In genomic region chr5:217475-217859, GRCh38 we compare ENCODE assay signal across 8 cellular contexts. TPM values are rescaled to one million over a fixed set of nuclear protein-coding genes. Genes with fewer than 3 reads are reported as not detected.
DNase-seq lines count a peak whose midpoint lies in the region; ATAC-seq and TF ChIP-seq lines count a peak whose summit lies in the region.
"Not testable (repeated sequence)": the region's sequence is repeated elsewhere in the genome, so short reads cannot be mapped to it uniquely, and the experiment has no call there.

No MANE protein-coding gene starts in this region.

- H3K9me3 Mint-ChIP-seq in activated naive CD8-positive, alpha-beta T cell (ENCODE audit: low read depth); stimulated activated naive CD8-positive, alpha-beta T cell treated with anti-CD3 and anti-CD28 coated beads, Interleukin-15, amount 100 ng/mL, for 72 hours: not testable (repeated sequence)

- BruUV-seq in OCI-LY7 (replicated peaks; lab: Mats Ljungman, UMichigan), result TSS peak; percentile 77

- H3K9me2 ChIP-seq in OCI-LY7 (ENCODE audit: insufficient read depth, low read length), result not testable (repeated sequence)

- H3K4me2 ChIP-seq in OCI-LY7 (ENCODE audit: low read length), result peak overlapping the region; percentile 72

- peak overlapping the region; percentile 92 for H3K4me3 Mint-ChIP-seq in activated naive CD8-positive, alpha-beta T cell
- peak overlapping the region; percentile 90 to 97 for H3K4me3 Mint-ChIP-seq in stimulated activated naive CD8-positive, alpha-beta T cell treated with anti-CD3 and anti-CD28 coated beads, Interleukin-15, amount 100 ng/mL, for 72 hours

- H3K4me1 ChIP-seq in OCI-LY7 (ENCODE audit: insufficient read depth, low read length, poor library complexity, severe bottlenecking) (peaks cover 43% of the 10 kb centered on the region), mononuclear cell (ENCODE audit: insufficient read depth, low read length) (peaks cover 25% of the 10 kb centered on the region)

- H3K4me1 Mint-ChIP-seq in activated naive CD8-positive, alpha-beta T cell (ENCODE audit: low read depth), result peaks cover 56% of the 10 kb centered on the region
- H3K4me1 Mint-ChIP-seq in stimulated activated naive CD8-positive, alpha-beta T cell treated with anti-CD3 and anti-CD28 coated beads, Interleukin-15, amount 100 ng/mL, for 72 hours, result peaks cover 64% of the 10 kb centered on the region

- H3K27ac ChIP-seq in OCI-LY7 (ENCODE audit: low read depth, low read length, poor library complexity, severe bottlenecking), result peak overlapping the region; percentile 66

- H3K36me3 Mint-ChIP-seq in activated naive CD8-positive, alpha-beta T cell, result not testable (repeated sequence)

- POLR2A ChIA-PET in OCI-LY7 (lab: Charles Lee), result interaction anchor here (0.9 to 2.8 kb wide), 6 partner anchors 8 to 66 kb away, joined by 3 to 21 read pairs (median 4); partner anchors contain the start of gene LRRC14B

- intact Hi-C loops in OCI-LY7 (cut with micrococcal nuclease; ENCODE audit: unreplicated experiment), result loop anchor here (5.0 kb wide), 1 partner anchor 1125 kb away; no protein-coding TSS in a partner anchor

- H2AFZ ChIP-seq in OCI-LY7 (ENCODE audit: low read length), result peak overlapping the region; percentile 64; the same call in 1 of the 2 replicates

- H3K36me3 ChIP-seq in OCI-LY7 (ENCODE audit: insufficient read depth, low read length), result peaks cover 24% of the 10 kb centered on the region

- CTCF ChIA-PET in OCI-LY7 (lab: Charles Lee; ENCODE audit: unreplicated experiment), result interaction anchor here (0.6 kb wide), 1 partner anchor 1327 kb away, joined by 3 read pairs; no protein-coding TSS in a partner anchor

- peak; percentile 44 for DNase-seq in DMS 273 (lab: John Stamatoyannopoulos, UW; ENCODE audit: unreplicated experiment)
- DNase-seq in OCI-LY7 (ENCODE audit: low spot score), result peak; percentile 66
- not testable (repeated sequence) for DNase-seq in fibroblast of mammary gland (ENCODE audit: low read depth)
- DNase-seq in stimulated activated naive CD8-positive, alpha-beta T cell treated with anti-CD3 and anti-CD28 coated beads, Interleukin-15, amount 100 ng/mL, for 72 hours, result peak in 1 of 2 donors; percentile 23

- not testable (repeated sequence) for TF ChIP-seq CTCF in OCI-LY7 (conservative IDR thresholded peaks at IDR 0.05; ENCODE audit: low read length); fibroblast of mammary gland (conservative IDR thresholded peaks at IDR 0.05; ENCODE audit: control insufficient read depth, insufficient read depth, low read depth, low read length)

- ATAC-seq in GM21381 (IDR thresholded peaks at IDR 0.05; ENCODE audit: unreplicated experiment) (peak; percentile 24), HG03103 (IDR thresholded peaks at IDR 0.05; ENCODE audit: low read depth, unreplicated experiment) (peak; percentile 32)
- peak; percentile 63 for ATAC-seq in stimulated activated naive CD8-positive, alpha-beta T cell treated with anti-CD3 and anti-CD28 coated beads, Interleukin-15, amount 100 ng/mL, for 72 hours

- peaks cover 23% of the 10 kb centered on the region for H4K20me1 ChIP-seq in OCI-LY7 (ENCODE audit: insufficient read depth, low read length)

- H3K27me3 ChIP-seq in mononuclear cell (ENCODE audit: insufficient read depth, low read length), result not testable (repeated sequence)

- H3K27me3 Mint-ChIP-seq in activated naive CD8-positive, alpha-beta T cell; stimulated activated naive CD8-positive, alpha-beta T cell treated with anti-CD3 and anti-CD28 coated beads, Interleukin-15, amount 100 ng/mL, for 72 hours: not testable (repeated sequence)

- peak overlapping the region; percentile 94 for H3K27ac Mint-ChIP-seq in activated naive CD8-positive, alpha-beta T cell
- peak overlapping the region; percentile 95 to 96 for H3K27ac Mint-ChIP-seq in stimulated activated naive CD8-positive, alpha-beta T cell treated with anti-CD3 and anti-CD28 coated beads, Interleukin-15, amount 100 ng/mL, for 72 hours

- not testable (repeated sequence) for H3K9me3 ChIP-seq in OCI-LY7 (ENCODE audit: low read length); mononuclear cell (ENCODE audit: low read depth, low read length)

- H3K4me3 ChIP-seq in OCI-LY7 (ENCODE audit: low read depth, low read length, poor library complexity, severe bottlenecking) (peak overlapping the region; percentile 94), fibroblast of mammary gland (ENCODE audit: control insufficient read depth, low read depth, low read length) (peak overlapping the region; percentile 80), mononuclear cell (ENCODE audit: low read length) (peak overlapping the region; percentile 89)

- peaks cover 74% of the 10 kb centered on the region for H3K79me2 ChIP-seq in OCI-LY7 (ENCODE audit: insufficient read depth, low read depth, low read length)

RNA-seq across cellular contexts. Expression of gene CCDC127, which starts 0.5 kb away (rescaled TPM):
- 6.0 and 10.8 TPM in 2 replicates for total RNA-seq in OCI-LY7 (2014; rRNA removed; shearing (Covaris generic))
- total RNA-seq in OCI-LY7 (2022) (12.4 and 13.7 TPM in 2 replicates), mononuclear cell (1.4 TPM)

RNA-seq across cellular contexts. Expression of gene SDHA, which starts 0.7 kb away (rescaled TPM):
- total RNA-seq in OCI-LY7 (2014; rRNA removed; shearing (Covaris generic)), result 147 and 151 TPM in 2 replicates
- total RNA-seq in OCI-LY7 (2022) (167 and 175 TPM in 2 replicates), mononuclear cell (186 TPM)

RNA-seq across cellular contexts. Expression of gene LRRC14B, which starts 26.2 kb away (rescaled TPM):
- 4.5 and 9.2 TPM in 2 replicates for total RNA-seq in OCI-LY7 (2014; rRNA removed; shearing (Covaris generic))
- total RNA-seq in OCI-LY7 (2022) (4.4 and 4.9 TPM in 2 replicates), mononuclear cell (not detected)

RNA-seq across cellular contexts. Expression of gene PDCD6, which starts 54.0 kb away (rescaled TPM):
- 113 and 126 TPM in 2 replicates for total RNA-seq in OCI-LY7 (2014; rRNA removed; shearing (Covaris generic))
- 107 and 124 TPM in 2 replicates for total RNA-seq in OCI-LY7 (2022)
- total RNA-seq in mononuclear cell, result 26.9 TPM
